ENCODE assay signal across 9 cellular contexts in genomic region chr4:78638324-78639172, GRCh38.
DNase-seq lines count a peak whose midpoint lies in the region; ATAC-seq and TF ChIP-seq lines count a peak whose summit lies in the region.
"Had no signal": no experiment of that assay in that cellular context is flagged by ENCODE, and none has a peak within 500 bp of the region (broad histone marks: within the 10 kb centered on the region; RNA-seq: fewer than 3 reads in every experiment).

No MANE protein-coding gene starts in this region.

- H3K27ac Mint-ChIP-seq in IgD-negative memory B cell (peak overlapping the region; percentile 88 to 93 (median 90)), mesothelial cell of epicardium (no peak overlapping the region)

- peak; percentile 72 for ATAC-seq in GM18868 (IDR thresholded peaks at IDR 0.05; ENCODE audit: unreplicated experiment)
- peak; percentile 81 for ATAC-seq in GM21737 (IDR thresholded peaks at IDR 0.05; ENCODE audit: unreplicated experiment)
- peak; percentile 35 for ATAC-seq in esophagus mucosa
- no peak for ATAC-seq in body of pancreas

- no peak for TF ChIP-seq POLR2A in body of pancreas (IDR thresholded peaks at IDR 0.05)

- no peaks in the 10 kb centered on the region for H3K27me3 ChIP-seq in body of pancreas

- no peak for DNase-seq in NCI-H187 treated with DMSO at 0.1 percent for 48 hours (lab: John Stamatoyannopoulos, UW)
- no peak for DNase-seq in mesothelial cell of epicardium (ENCODE audit: low spot score in 2 of 2, unreplicated experiment in 2 of 2)
- DNase-seq in hepatic stellate cell (ENCODE audit: low spot score), result no peak
- no peak for DNase-seq in body of pancreas
- DNase-seq: SK-N-SH had no signal

- H3K36me3 Mint-ChIP-seq in IgD-negative memory B cell, result no peaks in the 10 kb centered on the region
- no peaks in the 10 kb centered on the region for H3K36me3 Mint-ChIP-seq in mesothelial cell of epicardium

- no peaks in the 10 kb centered on the region for H3K9me3 Mint-ChIP-seq in IgD-negative memory B cell
- H3K9me3 Mint-ChIP-seq in mesothelial cell of epicardium, result peaks cover 8% of the 10 kb centered on the region

- H3K27me3 Mint-ChIP-seq in IgD-negative memory B cell, result no peaks in the 10 kb centered on the region
- no peaks in the 10 kb centered on the region for H3K27me3 Mint-ChIP-seq in mesothelial cell of epicardium (ENCODE audit: low read depth)

- 74 to 79% methylated on average over 4 of the region's 4 CpGs for WGBS in body of pancreas, 2 donors

- no peaks in the 10 kb centered on the region for H3K36me3 ChIP-seq in body of pancreas (replicated peaks in 1 of 2; ENCODE audit: insufficient read depth in 1 of 2, low read depth in 2 of 2)

- H3K4me1 Mint-ChIP-seq in IgD-negative memory B cell (peaks cover 43 to 65% (median 44%) of the 10 kb centered on the region in 3 donors), mesothelial cell of epicardium (peaks cover 8% of the 10 kb centered on the region)

- intact Hi-C loops in body of pancreas (cut with DNase I), result no loop called here

- H3K9me3 ChIP-seq in body of pancreas, result no peaks in the 10 kb centered on the region
- H3K9me3 ChIP-seq: SK-N-SH had no signal

- TF ChIP-seq CTCF in mesothelial cell of epicardium (IDR thresholded peaks at IDR 0.05; ENCODE audit: unreplicated experiment), result no peak
- TF ChIP-seq CTCF in body of pancreas (IDR thresholded peaks at IDR 0.05), result no peak

- H3K4me3 ChIP-seq in body of pancreas, result no peak overlapping the region

- H3K4me1 ChIP-seq in body of pancreas, result no peaks in the 10 kb centered on the region

- peak overlapping the region; percentile 18 to 64 (median 38) for H3K4me3 Mint-ChIP-seq in IgD-negative memory B cell
- H3K4me3 Mint-ChIP-seq in mesothelial cell of epicardium, result no peak overlapping the region

- no peak overlapping the region for H3K27ac ChIP-seq in body of pancreas
